Comparison of ENCODE assay signal across 8 cellular contexts in the genomic region with DNA sequence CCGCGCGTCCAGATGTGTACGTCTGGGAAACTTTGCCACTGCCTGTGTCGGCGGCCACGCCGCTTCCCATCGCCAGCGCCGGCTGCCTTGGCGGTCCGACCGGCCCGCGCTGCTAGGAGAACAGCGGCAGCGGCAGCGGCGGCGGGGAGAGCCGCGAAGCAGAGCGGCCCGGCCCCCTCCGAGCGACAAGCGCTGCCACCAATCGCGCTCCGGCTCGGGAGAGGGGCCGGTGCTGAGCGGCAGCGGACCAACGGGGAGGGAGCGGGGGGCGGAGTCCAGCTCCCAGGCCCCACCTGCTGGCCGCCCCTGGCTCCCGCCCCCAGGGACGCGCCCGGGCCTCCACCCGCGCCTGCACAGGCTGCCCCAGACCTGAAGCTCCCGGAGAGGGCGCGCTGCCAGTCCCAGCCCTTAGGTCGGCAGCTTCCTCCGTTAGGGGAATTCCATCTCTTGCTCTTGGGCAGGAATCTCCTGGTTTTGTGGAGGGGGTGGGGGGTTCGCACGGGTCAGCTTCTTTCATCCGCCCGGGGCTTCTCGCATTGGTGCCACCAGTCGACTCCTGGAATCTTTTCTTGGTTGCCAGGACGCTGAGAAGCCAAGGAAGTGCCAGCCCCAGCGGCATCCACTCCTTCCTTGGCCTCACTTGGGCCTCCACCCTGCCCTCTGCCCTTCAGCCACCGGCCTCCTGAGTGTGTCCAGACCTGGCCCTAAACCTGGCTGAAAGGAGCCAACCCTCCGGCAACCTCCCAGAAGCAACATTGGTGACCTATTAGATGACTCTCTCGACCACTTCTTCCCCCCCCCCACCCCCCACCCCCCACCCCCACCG. TPM values are rescaled to one million over a fixed set of nuclear protein-coding genes. Genes with fewer than 3 reads are reported as not detected.
DNase-seq lines count a peak whose midpoint lies in the region; ATAC-seq and TF ChIP-seq lines count a peak whose summit lies in the region.

Gene GALNT18, minus strand, starts transcription at position 125 of the 826 bp plus-strand sequence.

- H3K27me3 Mint-ChIP-seq in IgD-negative memory B cell (peaks cover 19% of the 10 kb centered on the region), natural killer cell (ENCODE audit: low read depth in 2 of 2) (peaks cover 25 to 29% of the 10 kb centered on the region in 2 donors)
- H3K27me3 Mint-ChIP-seq in activated T-helper 2 cell treated with anti-CD3 and anti-CD28 coated beads, Interferon-gamma antibody, Interleukin-2, Interleukin-4, amounts not matched to agents 10 μg/mL and 5 μg/mL and 100 μg/mL, durations not matched to agents 14 hours and 24 hours and 36 hours (ENCODE audit: low read depth), result peaks cover 63% of the 10 kb centered on the region

- ATAC-seq in GM21619 (IDR thresholded peaks at IDR 0.05; ENCODE audit: unreplicated experiment) (peak; percentile 95), natural killer cell (peak; percentile 97 to 98 (median 98))

- peaks cover 0 to 2% (median 0%) of the 10 kb centered on the region in 3 donors for H3K9me3 Mint-ChIP-seq in IgD-negative memory B cell
- no peaks in the 10 kb centered on the region for H3K9me3 Mint-ChIP-seq in activated T-helper 2 cell treated with anti-CD3 and anti-CD28 coated beads, Interferon-gamma antibody, Interleukin-2, Interleukin-4, amounts not matched to agents 10 μg/mL and 5 μg/mL and 100 μg/mL, durations not matched to agents 14 hours and 24 hours and 36 hours
- H3K9me3 Mint-ChIP-seq in natural killer cell, result no peaks in the 10 kb centered on the region

- TF ChIP-seq CTCF in fibroblast of mammary gland (conservative IDR thresholded peaks at IDR 0.05; ENCODE audit: control insufficient read depth, insufficient read depth, low read depth, low read length) (no peak), natural killer cell (IDR thresholded peaks at IDR 0.05) (peak; percentile 16)

- H3K27ac Mint-ChIP-seq in IgD-negative memory B cell (no peak within 1 kb of the TSS), natural killer cell (peak within 1 kb of the TSS in 1 of 2 donors; percentile 53)
- peak within 1 kb of the TSS; percentile 59 for H3K27ac Mint-ChIP-seq in activated T-helper 2 cell treated with anti-CD3 and anti-CD28 coated beads, Interferon-gamma antibody, Interleukin-2, Interleukin-4, amounts not matched to agents 10 μg/mL and 5 μg/mL and 100 μg/mL, durations not matched to agents 14 hours and 24 hours and 36 hours

- no peaks in the 10 kb centered on the region for H3K36me3 Mint-ChIP-seq in IgD-negative memory B cell
- H3K36me3 Mint-ChIP-seq in activated T-helper 2 cell treated with anti-CD3 and anti-CD28 coated beads, Interferon-gamma antibody, Interleukin-2, Interleukin-4, amounts not matched to agents 10 μg/mL and 5 μg/mL and 100 μg/mL, durations not matched to agents 14 hours and 24 hours and 36 hours (ENCODE audit: low read depth), result no peaks in the 10 kb centered on the region
- H3K36me3 Mint-ChIP-seq in natural killer cell, result no peaks in the 10 kb centered on the region

- peaks cover 3 to 5% (median 4%) of the 10 kb centered on the region in 3 donors for H3K4me1 Mint-ChIP-seq in IgD-negative memory B cell
- peaks cover 8% of the 10 kb centered on the region for H3K4me1 Mint-ChIP-seq in activated T-helper 2 cell treated with anti-CD3 and anti-CD28 coated beads, Interferon-gamma antibody, Interleukin-2, Interleukin-4, amounts not matched to agents 10 μg/mL and 5 μg/mL and 100 μg/mL, durations not matched to agents 14 hours and 24 hours and 36 hours (ENCODE audit: low read depth)
- peaks cover 0 to 4% of the 10 kb centered on the region in 2 donors for H3K4me1 Mint-ChIP-seq in natural killer cell

- intact Hi-C loops in activated T-helper 2 cell treated with anti-CD3 and anti-CD28 coated beads, Interferon-gamma antibody, Interleukin-2, Interleukin-4, amounts not matched to agents 10 μg/mL and 5 μg/mL and 100 μg/mL, durations not matched to agents 14 hours and 24 hours and 36 hours (cut with micrococcal nuclease), result loop anchor here (5.0 kb wide), 2 partner anchors 220 to 690 kb away; partner anchors contain the start of gene USP47
- intact Hi-C loops in natural killer cell (cut with micrococcal nuclease), result loop anchor here (5.0 kb wide), 1 partner anchor 45 kb away; no protein-coding TSS in a partner anchor

- H3K4me3 Mint-ChIP-seq in IgD-negative memory B cell (peak within 1 kb of the TSS; percentile 66 to 89 (median 80)), natural killer cell (peak within 1 kb of the TSS; percentile 89)
- peak within 1 kb of the TSS; percentile 82 for H3K4me3 Mint-ChIP-seq in activated T-helper 2 cell treated with anti-CD3 and anti-CD28 coated beads, Interferon-gamma antibody, Interleukin-2, Interleukin-4, amounts not matched to agents 10 μg/mL and 5 μg/mL and 100 μg/mL, durations not matched to agents 14 hours and 24 hours and 36 hours (ENCODE audit: low read depth)

- peak within 1 kb of the TSS; percentile 57 for H3K4me3 ChIP-seq in fibroblast of mammary gland (ENCODE audit: control insufficient read depth, low read depth, low read length)

- DNase-seq in DMS79 (lab: John Stamatoyannopoulos, UW), result peak; percentile 89
- DNase-seq in activated T-helper 2 cell treated with anti-CD3 and anti-CD28 coated beads, Interferon-gamma antibody, Interleukin-2, Interleukin-4, amounts not matched to agents 10 μg/mL and 5 μg/mL and 100 μg/mL, durations not matched to agents 14 hours and 24 hours and 36 hours (ENCODE audit: low spot score), result peak; percentile 83
- peak; percentile 86 for DNase-seq in fibroblast of mammary gland (ENCODE audit: low read depth)
- DNase-seq in natural killer cell, result peak; percentile 78
- peak; percentile 14 to 61 (median 18) for DNase-seq in stimulated activated naive CD4-positive, alpha-beta T cell (lab: John Stamatoyannopoulos, UW)

TF ChIP-seq in PFSK-1, 5 proteins besides CTCF, POLR2A, EP300 and RAD21:
- TF ChIP-seq SIN3A (IDR thresholded peaks at IDR 0.05; ENCODE audit: borderline replicate concordance, insufficient read depth, low read length), result no peak
- TF ChIP-seq FOXP2 (optimal IDR thresholded peaks at IDR 0.05; ENCODE audit: borderline replicate concordance, extremely low read depth, extremely low read length, insufficient read depth), result peak; percentile 59

RNA-seq across cellular contexts. Expression of gene GALNT18, which starts in this region (rescaled TPM):
- not detected for polyA plus RNA-seq in IgD-negative memory B cell
- 1.5 TPM for polyA plus RNA-seq in PFSK-1 (2012; ENCODE audit: insufficient read length, low read depth)
- 5.0 and 5.5 TPM in 2 replicates for total RNA-seq in activated T-helper 2 cell treated with anti-CD3 and anti-CD28 coated beads, Interferon-gamma antibody, Interleukin-2, Interleukin-4, amounts not matched to agents 10 μg/mL and 5 μg/mL and 100 μg/mL, durations not matched to agents 14 hours and 24 hours and 36 hours
- total RNA-seq in natural killer cell, result under 1 TPM; 0.18 to 0.42 (median 0.38) TPM

Comparison
In these comparisons a context has a peak if more than half of its experiments do, and no peak if none do; other contexts are left out.
1. Peak in every context shown above with its lines: DNase-seq, ATAC-seq and H3K4me3 ChIP-seq.
2. Peak in DNase-seq and ATAC-seq in natural killer cell; RNA of the gene not detected or under 1 TPM.
3. DNase-seq: peak in every context shown above with its lines; median percentile 89 in DMS79; 86 in fibroblast of mammary gland; 83 in activated T-helper 2 cell treated with anti-CD3 and anti-CD28 coated beads, Interferon-gamma antibody, Interleukin-2, Interleukin-4, amounts not matched to agents 10 μg/mL and 5 μg/mL and 100 μg/mL, durations not matched to agents 14 hours and 24 hours and 36 hours; 78 in natural killer cell; 18 in stimulated activated naive CD4-positive, alpha-beta T cell.